ENCODE assay signal across 8 cellular contexts in the genomic region with DNA sequence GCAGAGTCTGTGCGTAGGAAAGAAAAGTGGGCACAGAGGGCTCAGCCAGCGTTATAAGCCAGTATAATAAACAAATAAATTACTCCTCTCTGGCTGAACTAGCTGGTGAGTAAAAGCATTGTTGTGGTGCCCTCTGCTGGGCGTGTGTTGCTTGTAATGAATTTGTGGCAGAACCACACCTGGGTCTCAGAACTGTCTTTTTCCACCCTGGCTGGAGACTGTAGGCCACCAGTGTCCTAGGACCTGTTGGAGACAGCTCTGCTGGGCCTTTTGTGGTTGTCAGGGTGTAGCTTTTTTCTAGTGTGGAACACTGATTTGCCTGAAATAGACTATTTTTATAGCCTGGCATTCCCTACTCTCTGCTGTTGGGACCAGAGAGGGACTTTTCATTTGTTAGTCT.
DNase-seq lines count a peak whose midpoint lies in the region; ATAC-seq, FAIRE-seq and TF ChIP-seq lines count a peak whose summit lies in the region.

No MANE protein-coding gene starts in this region.

- H2BK15ac ChIP-seq in H1 (ENCODE audit: low read length) (no peak overlapping the region), mesendoderm (replicated peaks; ENCODE audit: low read depth) (no peak overlapping the region)

- no peaks in the 10 kb centered on the region for H3K36me3 Mint-ChIP-seq in activated CD4-positive, alpha-beta memory T cell treated with anti-CD3 and anti-CD28 coated beads for 36 hours

- no peaks in the 10 kb centered on the region for H4K20me1 ChIP-seq in H1 (replicated peaks in 1 of 2; ENCODE audit: control insufficient read depth in 1 of 2, insufficient read depth in 2 of 2, low read length in 2 of 2)

- no peaks in the 10 kb centered on the region for H3K9me3 Mint-ChIP-seq in activated CD4-positive, alpha-beta memory T cell treated with anti-CD3 and anti-CD28 coated beads for 36 hours

- H3K4me1 Mint-ChIP-seq in activated CD4-positive, alpha-beta memory T cell treated with anti-CD3 and anti-CD28 coated beads for 36 hours (ENCODE audit: low read depth), result no peaks in the 10 kb centered on the region

- H3K4ac ChIP-seq in H1 (replicated peaks; ENCODE audit: insufficient read length, low read depth, low read length), result no peak overlapping the region
- no peak overlapping the region for H3K4ac ChIP-seq in mesendoderm (ENCODE audit: low read depth, low read length)

- no peaks in the 10 kb centered on the region for H3K9me3 ChIP-seq in H1 (ENCODE audit: insufficient read depth in 2 of 2, low read depth in 1 of 2, low read length in 1 of 2)

- TF ChIP-seq EP300 in H1 (IDR thresholded peaks at IDR 0.05; ENCODE audit: borderline replicate concordance in 1 of 2, low read depth in 2 of 2, low read length in 2 of 2), result no peak

- H4K5ac ChIP-seq in H1 (ENCODE audit: insufficient read length, low read depth, low read length), result no peak overlapping the region
- H4K5ac ChIP-seq in mesendoderm (ENCODE audit: low read length), result no peak overlapping the region

- H2BK5ac ChIP-seq in H1 (ENCODE audit: low read depth, low read length), result no peak overlapping the region
- no peak overlapping the region for H2BK5ac ChIP-seq in mesendoderm (ENCODE audit: low read length)

- no peaks in the 10 kb centered on the region for H3K27me3 Mint-ChIP-seq in activated CD4-positive, alpha-beta memory T cell treated with anti-CD3 and anti-CD28 coated beads for 36 hours

- no peak overlapping the region for H3K23ac ChIP-seq in H1 (ENCODE audit: insufficient read length)
- no peak overlapping the region for H3K23ac ChIP-seq in mesendoderm (ENCODE audit: low read length)

- peak; percentile 50 to 78 (median 75) for TF ChIP-seq CTCF in H1 (IDR thresholded peaks at IDR 0.05; ENCODE audit: control extremely low read depth in 1 of 3, insufficient read depth in 1 of 3, low read depth in 1 of 3, low read length in 3 of 3)

- H3K79me2 ChIP-seq in H1 (ENCODE audit: control insufficient read depth in 1 of 2, insufficient read depth in 2 of 2, low read length in 2 of 2) (no peaks in the 10 kb centered on the region), mesendoderm (ENCODE audit: control insufficient read depth, insufficient read depth, low read length) (no peaks in the 10 kb centered on the region)

- no peaks in the 10 kb centered on the region; a peak in 1 of 7 replicates for H3K27me3 ChIP-seq in H1 (replicated peaks in 1 of 4; ENCODE audit: control insufficient read depth in 3 of 4, extremely low read depth in 1 of 4, insufficient read depth in 3 of 4, low read length in 3 of 4)
- no peaks in the 10 kb centered on the region for H3K27me3 ChIP-seq in mesendoderm (ENCODE audit: insufficient read depth, low read length, poor library complexity)

- WGBS in H1 (ENCODE audit: extremely low coverage in 1 of 2, insufficient coverage in 1 of 2, insufficient read length in 1 of 2, insufficient replicate concordance in 2 of 2, low coverage in 1 of 2, low lambda C conversion rate in 2 of 2, missing lambda C conversion rate in 1 of 2), 2 experiments, result 37% methylated on average over 3 of the region's 3 CpGs; no CpG with 5 or more reads in 1 of the 2 experiments
- WGBS in mesendoderm (ENCODE audit: extremely low coverage, insufficient coverage, low lambda C conversion rate), result no CpG with 5 or more reads among the region's 3 CpGs

- peak; percentile 80 to 83 for TF ChIP-seq RAD21 in H1 (IDR thresholded peaks at IDR 0.05 in 1 of 2, conservative IDR thresholded peaks at IDR 0.05 in 1 of 2; ENCODE audit: low read depth in 2 of 2, low read length in 2 of 2)

- H3K14ac ChIP-seq in H1 (ENCODE audit: insufficient read length), result no peak overlapping the region

- H2BK120ac ChIP-seq in H1 (replicated peaks; ENCODE audit: low read depth, low read length) (no peak overlapping the region), mesendoderm (ENCODE audit: low read depth, low read length) (no peak overlapping the region)

- H2AK5ac ChIP-seq in H1 (ENCODE audit: low read depth, low read length) (no peak overlapping the region), mesendoderm (ENCODE audit: low read length) (no peak overlapping the region)

- no peaks in the 10 kb centered on the region for H3K79me1 ChIP-seq in H1 (ENCODE audit: low read depth, low read length)
- H3K79me1 ChIP-seq in mesendoderm (ENCODE audit: low read length), result no peaks in the 10 kb centered on the region

- POLR2A ChIA-PET in activated CD4-positive, alpha-beta memory T cell treated with anti-CD3 and anti-CD28 coated beads for 36 hours (lab: Charles Lee), result no interaction called here
- POLR2A ChIA-PET in H1 (lab: Charles Lee; ENCODE audit: partially characterized antibody), result interaction anchor here (0.5 to 1.0 kb wide), 2 partner anchors 131 to 773 kb away, joined by 3 read pairs; no protein-coding TSS in a partner anchor

- CTCF ChIA-PET in activated CD4-positive, alpha-beta memory T cell treated with anti-CD3 and anti-CD28 coated beads for 36 hours (lab: Charles Lee), result interaction anchor here (0.7 to 4.8 kb wide), 28 partner anchors 11 to 763 kb away, joined by 3 to 43 read pairs (median 3); no protein-coding TSS in a partner anchor
- CTCF ChIA-PET in H1 (lab: Charles Lee; ENCODE audit: partially characterized antibody), result interaction anchor here (0.7 to 8.1 kb wide), 33 partner anchors 10 to 720 kb away, joined by 3 to 114 read pairs (median 3); a partner anchor contains a TSS

- TF ChIP-seq POLR2A in H1 (IDR thresholded peaks at IDR 0.05; ENCODE audit: control extremely low read depth in 1 of 2, low read depth in 2 of 2, low read length in 2 of 2), result no peak

- H3K4me3 ChIP-seq in H1 (ENCODE audit: extremely low read depth in 1 of 4, insufficient read depth in 2 of 4, low read depth in 3 of 4, low read length in 4 of 4) (no peak overlapping the region), mesendoderm (ENCODE audit: low read length) (no peak overlapping the region)

- no peak overlapping the region for H2BK20ac ChIP-seq in H1 (ENCODE audit: low read length)

- no peak overlapping the region for H4K91ac ChIP-seq in H1 (replicated peaks; ENCODE audit: insufficient read length, low read length)

- intact Hi-C loops in activated CD4-positive, alpha-beta memory T cell treated with anti-CD3 and anti-CD28 coated beads for 36 hours (cut with micrococcal nuclease), result loop anchor here (2.0 to 10.0 kb wide), 2 partner anchors 364 to 732 kb away; no protein-coding TSS in a partner anchor

- peak; percentile 78 for FAIRE-seq in H1 (lab: Jason Lieb, UNC)

- H3K9ac ChIP-seq in H1 (replicated peaks in 1 of 4; ENCODE audit: extremely low read depth in 1 of 4, low read depth in 3 of 4, low read length in 3 of 4), result no peak overlapping the region
- no peak overlapping the region for H3K9ac ChIP-seq in mesendoderm (ENCODE audit: low read length)

- no peak overlapping the region for H3K27ac Mint-ChIP-seq in activated CD4-positive, alpha-beta memory T cell treated with anti-CD3 and anti-CD28 coated beads for 36 hours

- H3K56ac ChIP-seq in H1 (replicated peaks; ENCODE audit: insufficient read length, low read depth, low read length) (no peak overlapping the region), mesendoderm (ENCODE audit: low read length) (no peak overlapping the region)

- no peaks in the 10 kb centered on the region for H3K23me2 ChIP-seq in H1 (ENCODE audit: low read depth, low read length)

- no peak overlapping the region for H4K8ac ChIP-seq in H1 (ENCODE audit: extremely low read depth, insufficient read depth, low read length)
- no peak overlapping the region for H4K8ac ChIP-seq in mesendoderm (ENCODE audit: low read depth, low read length)

- no peak overlapping the region for H3K27ac ChIP-seq in H1 (ENCODE audit: low read depth, low read length)
- H3K27ac ChIP-seq in mesendoderm (ENCODE audit: low read depth, low read length), result no peak overlapping the region

- H3K4me1 ChIP-seq in H1 (replicated peaks in 1 of 4; ENCODE audit: control insufficient read depth in 3 of 4, insufficient read depth in 4 of 4, low read length in 3 of 4) (0 out of 7 replicates have a peak, but pooled peaks cover 0 to 2% (median 0%) of the 10 kb centered on the region in 4 experiments), mesendoderm (ENCODE audit: control insufficient read depth, low read depth, low read length) (no peaks in the 10 kb centered on the region)

- H3K18ac ChIP-seq in H1 (ENCODE audit: extremely low read depth, low read length), result no peak overlapping the region
- no peak overlapping the region for H3K18ac ChIP-seq in mesendoderm (ENCODE audit: low read length)

- DNase-seq in EH (ENCODE audit: low read depth) (peak; percentile 73), NCI-H524 treated with DMSO at 0.1 percent for 48 hours (lab: John Stamatoyannopoulos, UW) (peak; percentile 8), H1 (ENCODE audit: low read depth in 1 of 2, low spot score in 2 of 2) (peak in 1 of 2 experiments; percentile 86), mesendoderm (peak; percentile 75)
- peak; percentile 72 for DNase-seq in activated CD4-positive, alpha-beta memory T cell treated with anti-CD3 and anti-CD28 coated beads for 36 hours
- DNase-seq in stimulated activated CD8-positive, alpha-beta memory T cell treated with anti-CD3 and anti-CD28 coated beads, Interleukin-7, amount 100 ng/mL, for 1 hour (ENCODE audit: low read depth in 2 of 2), result peak; percentile 10 to 17

- H3K4me3 Mint-ChIP-seq in activated CD4-positive, alpha-beta memory T cell treated with anti-CD3 and anti-CD28 coated beads for 36 hours, result no peak overlapping the region

- ATAC-seq in HG02759 (IDR thresholded peaks at IDR 0.05; ENCODE audit: unreplicated experiment), result peak; percentile 66
- no peak for ATAC-seq in GM19397 (IDR thresholded peaks at IDR 0.05; ENCODE audit: unreplicated experiment)

- H3K36me3 ChIP-seq in H1 (ENCODE audit: control insufficient read depth in 2 of 4, insufficient read depth in 4 of 4, low read length in 3 of 4) (no peaks in the 10 kb centered on the region), mesendoderm (ENCODE audit: control insufficient read depth, insufficient read depth, low read length) (no peaks in the 10 kb centered on the region)

- no peak overlapping the region for H2AFZ ChIP-seq in H1 (ENCODE audit: low read length)

- no peak overlapping the region for H2BK12ac ChIP-seq in H1 (ENCODE audit: low read depth, low read length)

- H3K4me2 ChIP-seq in H1 (ENCODE audit: insufficient read depth in 1 of 2, low read depth in 2 of 2, low read length in 2 of 2) (no peak overlapping the region), mesendoderm (ENCODE audit: low read length) (no peak overlapping the region)

TF ChIP-seq in H1, 55 proteins besides CTCF, POLR2A, EP300 and RAD21 (continues in another document):
- no peak for TF ChIP-seq BACH1 (IDR thresholded peaks at IDR 0.05; ENCODE audit: low read length)
- TF ChIP-seq KDM5A (IDR thresholded peaks at IDR 0.05; ENCODE audit: low read length), result no peak
- TF ChIP-seq HDAC6 (IDR thresholded peaks at IDR 0.05; ENCODE audit: low read depth, low read length), result no peak
- no peak for TF ChIP-seq GTF2F1 (IDR thresholded peaks at IDR 0.05; ENCODE audit: borderline replicate concordance, low read depth, low read length)
- TF ChIP-seq, protein P1, sequence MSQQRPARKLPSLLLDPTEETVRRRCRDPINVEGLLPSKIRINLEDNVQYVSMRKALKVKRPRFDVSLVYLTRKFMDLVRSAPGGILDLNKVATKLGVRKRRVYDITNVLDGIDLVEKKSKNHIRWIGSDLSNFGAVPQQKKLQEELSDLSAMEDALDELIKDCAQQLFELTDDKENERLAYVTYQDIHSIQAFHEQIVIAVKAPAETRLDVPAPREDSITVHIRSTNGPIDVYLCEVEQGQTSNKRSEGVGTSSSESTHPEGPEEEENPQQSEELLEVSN (IDR thresholded peaks at IDR 0.05), result no peak
